ENCODE assay signal across 21 cellular contexts in the genomic region with DNA sequence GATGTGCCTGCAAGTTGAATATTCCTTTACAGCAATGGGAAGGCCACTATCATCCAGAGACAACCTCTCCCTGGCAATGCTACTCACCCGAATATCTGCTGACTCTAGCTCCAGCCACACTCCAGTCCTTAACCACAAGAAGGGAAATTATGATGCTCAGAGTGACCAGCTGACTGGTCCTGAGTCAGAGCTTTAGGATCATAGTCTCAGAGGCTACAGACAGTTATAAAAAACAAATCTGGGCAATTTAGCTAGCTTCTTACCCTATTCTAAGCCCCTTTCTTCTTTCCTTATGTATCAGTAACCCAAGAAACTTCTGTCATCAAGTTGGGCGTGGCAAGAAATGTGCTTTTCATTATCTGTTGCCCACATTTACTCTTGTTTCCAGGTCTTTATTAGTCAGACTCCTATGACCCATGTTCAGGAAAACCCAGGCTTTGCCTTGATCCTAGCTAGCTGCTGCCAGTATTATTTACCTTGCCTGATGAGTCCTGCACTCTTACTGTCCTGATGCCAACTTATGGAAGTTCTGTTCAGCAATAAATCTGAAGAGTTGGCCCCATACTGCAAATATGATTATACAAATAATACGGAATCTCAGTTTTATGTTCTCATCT.
DNase-seq lines count a peak whose midpoint lies in the region; ATAC-seq and TF ChIP-seq lines count a peak whose summit lies in the region.
"Had no signal": no experiment of that assay in that cellular context is flagged by ENCODE, and none has a peak within 500 bp of the region (broad histone marks: within the 10 kb centered on the region; RNA-seq: fewer than 3 reads in every experiment).

No MANE protein-coding gene starts in this region.

- no peaks in the 10 kb centered on the region for H4K20me1 ChIP-seq in PC-9 (ENCODE audit: insufficient read depth)
- H4K20me1 ChIP-seq: BLaER1 had no signal

- POLR2A ChIA-PET in PC-9 (lab: Charles Lee; ENCODE audit: unreplicated experiment): no interaction called here

- peak; percentile 43 for DNase-seq in EH (ENCODE audit: low read depth)
- DNase-seq in M059J (ENCODE audit: low read depth): peak; percentile 52
- peak; percentile 4 for DNase-seq in choroid plexus epithelial cell (ENCODE audit: low read depth)
- no peak for DNase-seq in neural crest cell (ENCODE audit: low read depth, low spot score)
- DNase-seq in PC-9: no peak
- DNase-seq in posterior cingulate gyrus: no peak
- DNase-seq in activated CD4-positive, alpha-beta T cell treated with anti-CD3 and anti-CD28 coated beads for 1 hour: no peak
- DNase-seq: activated effector memory CD4-positive, alpha-beta T cell treated with anti-CD3 and anti-CD28 coated beads, Interleukin-2, amount 50 U/mL, for 16 hours; body of pancreas; DMS 273 treated with DMSO at 0.1 percent for 48 hours; effector memory CD4-positive, alpha-beta T cell; islet precursor cell; KBM-7; NCI-H1694 treated with DMSO at 0.1 percent for 48 hours; stimulated activated CD4-positive, alpha-beta T cell treated with anti-CD3 and anti-CD28 coated beads, Interleukin-4, amount 100 ng/mL, for 4 hours; transverse colon; WERI-Rb-1 had no signal

- H3K9me2 ChIP-seq in PC-9 (ENCODE audit: insufficient read depth): no peaks in the 10 kb centered on the region

- H3K27me3 Mint-ChIP-seq in neural crest cell (ENCODE audit: low read depth): no peaks in the 10 kb centered on the region

- no peaks in the 10 kb centered on the region for H3K79me2 ChIP-seq in PC-9 (ENCODE audit: low read depth)

- H3K4me3 Mint-ChIP-seq in neural crest cell: no peak overlapping the region

- H3K4me1 ChIP-seq in PC-9 (replicated peaks; ENCODE audit: insufficient read depth): no peaks in the 10 kb centered on the region
- H3K4me1 ChIP-seq: BLaER1, body of pancreas, transverse colon had no signal

- H3K4me2 ChIP-seq in PC-9: no peak overlapping the region
- H3K4me2 ChIP-seq: BLaER1 had no signal

- no peak overlapping the region for H3K4me3 ChIP-seq in choroid plexus epithelial cell (ENCODE audit: low read depth, low read length)
- no peak overlapping the region for H3K4me3 ChIP-seq in PC-9
- H3K4me3 ChIP-seq: BLaER1, body of pancreas, SK-N-MC, transverse colon had no signal

- H2AFZ ChIP-seq in PC-9: no peak overlapping the region

- ATAC-seq in GM18502 (IDR thresholded peaks at IDR 0.05; ENCODE audit: poor library complexity, unreplicated experiment): no peak
- ATAC-seq: body of pancreas had no signal

- H3F3A ChIP-seq in PC-9 (ENCODE audit: insufficient read depth, low read depth): no peaks in the 10 kb centered on the region

- H3K9me3 ChIP-seq in PC-9 (ENCODE audit: insufficient read depth, low read depth): no peaks in the 10 kb centered on the region
- H3K9me3 ChIP-seq: BLaER1, body of pancreas, neutrophil, transverse colon had no signal

- intact Hi-C loops in PC-9 (cut with micrococcal nuclease; ENCODE audit: unreplicated experiment) (no loop called here), posterior cingulate gyrus (cut with DNase I) (no loop called here)

- CTCF ChIA-PET in PC-9 (lab: Charles Lee): no interaction called here

- peaks cover 15% of the 10 kb centered on the region for H3K4me1 Mint-ChIP-seq in neural crest cell

- H3K36me3 ChIP-seq in PC-9 (ENCODE audit: low read depth): no peaks in the 10 kb centered on the region
- H3K36me3 ChIP-seq: BLaER1, neutrophil, transverse colon, WERI-Rb-1 had no signal

- peaks cover 7% of the 10 kb centered on the region for H3K9me3 Mint-ChIP-seq in neural crest cell

- H3K27me3 ChIP-seq in PC-9 (ENCODE audit: insufficient read depth, low read depth): no peaks in the 10 kb centered on the region
- H3K27me3 ChIP-seq: BLaER1, body of pancreas, neutrophil, transverse colon had no signal

- no peak overlapping the region for H3K27ac ChIP-seq in PC-9
- H3K27ac ChIP-seq: BLaER1, body of pancreas, neutrophil, SK-N-MC, transverse colon, WERI-Rb-1 had no signal

- H3K36me3 Mint-ChIP-seq in neural crest cell (ENCODE audit: low read depth): no peaks in the 10 kb centered on the region

- peak overlapping the region; percentile 19 for H3K27ac Mint-ChIP-seq in neural crest cell (ENCODE audit: unreplicated experiment)

- TF ChIP-seq CTCF in choroid plexus epithelial cell (conservative IDR thresholded peaks at IDR 0.05; ENCODE audit: low read depth, low read length): no peak
- TF ChIP-seq CTCF in neural crest cell (conservative IDR thresholded peaks at IDR 0.05): no peak
- TF ChIP-seq CTCF in PC-9 (conservative IDR thresholded peaks at IDR 0.05): no peak

- no TSS peak for BruUV-seq in PC-9 (replicated peaks; lab: Mats Ljungman, UMichigan)

Comparison
In these comparisons a context has a peak if more than half of its experiments do, and no peak if none do; other contexts are left out.
1. DNase-seq: peak in EH (single experiment), M059J (single experiment) and choroid plexus epithelial cell (single experiment); none in neural crest cell (single experiment), PC-9 (0 of 2), posterior cingulate gyrus (0 of 10) and activated CD4-positive, alpha-beta T cell treated with anti-CD3 and anti-CD28 coated beads for 1 hour (single experiment).